24 cellular contexts compared by ENCODE assay signal in genomic region chr1:187471555-187471954, GRCh38.
DNase-seq lines count a peak whose midpoint lies in the region; ATAC-seq, FAIRE-seq and TF ChIP-seq lines count a peak whose summit lies in the region.
"Had no signal": no experiment of that assay in that cellular context is flagged by ENCODE, and none has a peak within 500 bp of the region (broad histone marks: within the 10 kb centered on the region; RNA-seq: fewer than 3 reads in every experiment).

No MANE protein-coding gene starts in this region.

- no peak overlapping the region for H2AFZ ChIP-seq in HepG2 (ENCODE audit: low read length)
- H2AFZ ChIP-seq: GM23338 had no signal

- TF ChIP-seq POLR2A in HepG2 (IDR thresholded peaks at IDR 0.05; ENCODE audit: insufficient read depth in 1 of 2, low read depth in 2 of 2, low read length in 2 of 2) = no peak

- H3K9me3 ChIP-seq in HepG2 (ENCODE audit: low read length) = peaks cover 7% of the 10 kb centered on the region; the same call in 1 of the 2 replicates
- H3K9me3 ChIP-seq: Caco-2, gastroesophageal sphincter, neutrophil, sigmoid colon, suprapubic skin had no signal

- H3K4me3 ChIP-seq in HepG2 (replicated peaks in 1 of 3; ENCODE audit: insufficient read depth in 1 of 3, low read depth in 2 of 3, low read length in 3 of 3) = no peak overlapping the region
- H3K4me3 ChIP-seq: gastroesophageal sphincter, GM23338, mucosa of descending colon, sigmoid colon, suprapubic skin had no signal

- intact Hi-C loops in HepG2 (cut with micrococcal nuclease; ENCODE audit: unreplicated experiment) = no loop called here

- H3K36me3 ChIP-seq in HepG2 (replicated peaks in 1 of 2; ENCODE audit: control insufficient read depth in 1 of 2, insufficient read depth in 2 of 2, low read length in 2 of 2) = no peaks in the 10 kb centered on the region
- H3K36me3 ChIP-seq: gastroesophageal sphincter, neutrophil, sigmoid colon, suprapubic skin had no signal

- in situ Hi-C loops in HepG2 (cut with HindIII; ENCODE audit: extremely low pct_ligation_motif_present, low pct_unique_long_range_greater_than_20kb) = no loop called here

- no peaks in the 10 kb centered on the region for H3K27me3 ChIP-seq in HepG2 (ENCODE audit: control insufficient read depth in 1 of 2, insufficient read depth in 2 of 2, low read length in 2 of 2)
- H3K27me3 ChIP-seq: gastroesophageal sphincter, neutrophil, sigmoid colon, suprapubic skin had no signal

- H3K9ac ChIP-seq in HepG2 (ENCODE audit: insufficient read depth, low read depth, low read length) = no peak overlapping the region

- no peak for TF ChIP-seq CTCF in HepG2 (CRISPR knock-in tag; IDR thresholded peaks at IDR 0.05)

- no peak for TF ChIP-seq EP300 in HepG2 (IDR thresholded peaks at IDR 0.05; ENCODE audit: low read depth in 2 of 2, low read length in 2 of 2)
- TF ChIP-seq EP300 in HepG2 (CRISPR knock-in tag; IDR thresholded peaks at IDR 0.05; ENCODE audit: borderline replicate concordance) = no peak

- ATAC-seq in GM18867 (IDR thresholded peaks at IDR 0.05; ENCODE audit: unreplicated experiment) (no peak), HepG2 (no peak)
- ATAC-seq: gastroesophageal sphincter, GM23338, left lobe of liver, mucosa of descending colon, T-helper 17 cell had no signal

- H3K4me1 ChIP-seq in HepG2 (ENCODE audit: insufficient read depth, low read length) = no peaks in the 10 kb centered on the region
- H3K4me1 ChIP-seq: Caco-2, gastroesophageal sphincter, sigmoid colon, suprapubic skin had no signal

- H3K4me2 ChIP-seq in HepG2 (ENCODE audit: low read depth, low read length) = no peak overlapping the region
- H3K4me2 ChIP-seq: GM23338 had no signal

- FAIRE-seq in HepG2 (lab: Jason Lieb, UNC) = no peak
- FAIRE-seq: endometrium had no signal

- no peak overlapping the region for H3K27ac ChIP-seq in HepG2 (ENCODE audit: extremely low read length, insufficient read depth, low read length)
- H3K27ac ChIP-seq: gastroesophageal sphincter, neutrophil, sigmoid colon, suprapubic skin had no signal

- DNase-seq in Daoy (ENCODE audit: low read depth) (peak; percentile 19), NCI-H1105 treated with DMSO at 0.1 percent for 48 hours (lab: John Stamatoyannopoulos, UW) (peak; percentile 74), amniotic epithelial cell (ENCODE audit: low read depth) (peak; percentile 91), myocyte (ENCODE audit: low read depth) (peak; percentile 8), NCI-H446 treated with DMSO at 0.1 percent for 48 hours (lab: John Stamatoyannopoulos, UW) (no peak), T1000 (lab: John Stamatoyannopoulos, UW) (no peak), HepG2 (ENCODE audit: low spot score) (no peak)
- DNase-seq: activated B cell treated with CpG ODN at 0.5 μM for 24 hours; activated naive CD8-positive, alpha-beta T cell treated with anti-CD3 and anti-CD28 coated beads, Interleukin-2, amount 10 ng/mL, durations not matched to agents 7 days and 5 days; AML-193; Caco-2; cerebellar nuclear complex; GF-D8; mucosa of descending colon; SHP77; sigmoid colon; T-helper 17 cell had no signal

- TF ChIP-seq RAD21 in HepG2 (CRISPR knock-in tag; IDR thresholded peaks at IDR 0.05) = no peak

- no peaks in the 10 kb centered on the region for H4K20me1 ChIP-seq in HepG2 (ENCODE audit: insufficient read depth, low read length)

- no peaks in the 10 kb centered on the region for H3K79me2 ChIP-seq in HepG2 (ENCODE audit: insufficient read depth, low read length)

- POLR2A ChIA-PET in HepG2 (lab: Yijun Ruan, JAX) = no interaction called here

- WGBS in HepG2 (ENCODE audit: low lambda C conversion rate) = 0% methylated on average over 2 of the region's 2 CpGs

- no TSS peak for BruUV-seq in HepG2 (replicated peaks; lab: Mats Ljungman, UMichigan)

- CTCF ChIA-PET in HepG2 (lab: Yijun Ruan, JAX; ENCODE audit: low intra/inter-chr PET ratio, low total read pairs) = no interaction called here

TF ChIP-seq in HepG2, 621 proteins besides CTCF, POLR2A, EP300 and RAD21:
- no peak for TF ChIP-seq ZNF549 (CRISPR knock-in tag; IDR thresholded peaks at IDR 0.05)
- TF ChIP-seq ZNF10 (CRISPR knock-in tag; IDR thresholded peaks at IDR 0.05; ENCODE audit: borderline replicate concordance, low read depth) = no peak
- TF ChIP-seq SP5 (CRISPR knock-in tag; IDR thresholded peaks at IDR 0.05; ENCODE audit: borderline replicate concordance, low read depth) = no peak

Comparison
In these comparisons a context has a peak if more than half of its experiments do, and no peak if none do; other contexts are left out.
1. DNase-seq: peak in Daoy (single experiment), NCI-H1105 treated with DMSO at 0.1 percent for 48 hours (single experiment), amniotic epithelial cell (single experiment) and myocyte (single experiment); none in NCI-H446 treated with DMSO at 0.1 percent for 48 hours (single experiment), T1000 (single experiment) and HepG2 (single experiment).